Comparison of ENCODE assay signal across 17 cellular contexts in genomic region chr20:3842332-3842930, GRCh38. TPM values are rescaled to one million over a fixed set of nuclear protein-coding genes. Genes with fewer than 3 reads are reported as not detected.
DNase-seq lines count a peak whose midpoint lies in the region; ATAC-seq, FAIRE-seq and TF ChIP-seq lines count a peak whose summit lies in the region.
"Had no signal": no experiment of that assay in that cellular context is flagged by ENCODE, and none has a peak within 500 bp of the region (broad histone marks: within the 10 kb centered on the region; RNA-seq: fewer than 3 reads in every experiment).

No MANE protein-coding gene starts in this region.

- no peaks in the 10 kb centered on the region for H3K9me3 ChIP-seq in left ventricle myocardium inferior (replicated peaks)
- no peaks in the 10 kb centered on the region for H3K9me3 ChIP-seq in transverse colon
- H3K9me3 ChIP-seq: Caco-2, upper lobe of right lung had no signal

- CTCF ChIA-PET in RWPE1 (lab: Yijun Ruan, JAX) = interaction anchor here (0.6 kb wide), 1 partner anchor 40 kb away, joined by 3 read pairs; no protein-coding TSS in a partner anchor

- H3K27me3 ChIP-seq in left ventricle myocardium inferior (ENCODE audit: low read depth) (no peaks in the 10 kb centered on the region), transverse colon (no peaks in the 10 kb centered on the region), foreskin keratinocyte (no peaks in the 10 kb centered on the region)
- H3K27me3 ChIP-seq: upper lobe of right lung had no signal

- TF ChIP-seq POLR2A in transverse colon (IDR thresholded peaks at IDR 0.05) = no peak
- TF ChIP-seq POLR2A in H54 (IDR thresholded peaks at IDR 0.05; ENCODE audit: low read depth, low read length) = no peak

- in situ Hi-C loops in transverse colon (cut with MboI; ENCODE audit: low pct_ligation_motif_present in 1 of 4, low pct_unique_long_range_greater_than_20kb in 1 of 4, low sequenced_read_pairs in 3 of 4) = no loop called here

- H3K27ac ChIP-seq in left ventricle myocardium inferior (replicated peaks) = peak overlapping the region; percentile 54
- H3K27ac ChIP-seq in RWPE1 = peak overlapping the region; percentile 17; the same call in 1 of the 2 replicates
- H3K27ac ChIP-seq in transverse colon = peak overlapping the region; percentile 68 to 80 (median 76)
- no peak overlapping the region for H3K27ac ChIP-seq in foreskin keratinocyte
- H3K27ac ChIP-seq: upper lobe of right lung had no signal

- WGBS in transverse colon (ENCODE audit: low coverage in 1 of 2), 2 donors = 59 to 76% methylated on average over 3 to 7 of the region's 7 CpGs

- ATAC-seq in Right ventricle myocardium inferior = no peak
- peak; percentile 28 for ATAC-seq in left colon
- ATAC-seq in foreskin keratinocyte = no peak
- ATAC-seq: left cardiac atrium, upper lobe of right lung had no signal

- DNase-seq in left ventricle myocardium inferior (no peak), Right ventricle myocardium inferior (ENCODE audit: missing footprints) (no peak), RWPE1 (ENCODE audit: low spot score) (no peak), left colon (peak; percentile 39 to 56), transverse colon (peak; percentile 66), H54 (ENCODE audit: insufficient read length, low spot score) (no peak), foreskin keratinocyte (no peak), RKO (ENCODE audit: low spot score) (no peak)
- DNase-seq: activated CD4-positive, alpha-beta T cell treated with anti-CD3 and anti-CD28 coated beads, Interleukin-2, amount 10 ng/mL, durations not matched to agents 24 days and 14 days; Caco-2; left cardiac atrium; NCI-H1092; NCI-H2029 treated with DMSO at 0.1 percent for 48 hours; NCI-H446; Right ventricle myocardium superior; upper lobe of right lung had no signal

- TF ChIP-seq CTCF in left ventricle myocardium inferior (IDR thresholded peaks at IDR 0.05; ENCODE audit: borderline replicate concordance) = no peak
- TF ChIP-seq CTCF in RWPE1 (conservative IDR thresholded peaks at IDR 0.05; ENCODE audit: low read depth) = no peak
- TF ChIP-seq CTCF in transverse colon (IDR thresholded peaks at IDR 0.05) = no peak
- no peak for TF ChIP-seq CTCF in foreskin keratinocyte (conservative IDR thresholded peaks at IDR 0.05)

- H3K4me3 ChIP-seq in left ventricle myocardium inferior = no peak overlapping the region
- no peak overlapping the region for H3K4me3 ChIP-seq in transverse colon
- H3K4me3 ChIP-seq: upper lobe of right lung had no signal

- H3K36me3 ChIP-seq in left ventricle myocardium inferior (no peaks in the 10 kb centered on the region), transverse colon (no peaks in the 10 kb centered on the region)
- H3K36me3 ChIP-seq: upper lobe of right lung had no signal

- POLR2A ChIA-PET in RWPE1 (lab: Yijun Ruan, JAX; ENCODE audit: low non-redundant PET) = interaction anchor here (0.6 kb wide), 1 partner anchor 573 kb away, joined by 3 read pairs; no protein-coding TSS in a partner anchor

- H3K4me1 ChIP-seq in left ventricle myocardium inferior = peaks cover 31% of the 10 kb centered on the region
- H3K4me1 ChIP-seq in transverse colon = peaks cover 12 to 39% (median 27%) of the 10 kb centered on the region in 4 donors
- H3K4me1 ChIP-seq in foreskin keratinocyte = peaks cover 7% of the 10 kb centered on the region

- intact Hi-C loops in left ventricle myocardium inferior (cut with micrococcal nuclease) (no loop called here), Right ventricle myocardium inferior (cut with DNase I) (no loop called here), left colon (cut with DNase I, micrococcal nuclease) (no loop called here), transverse colon (cut with DNase I; ENCODE audit: low total_unique reads) (no loop called here)

- no peak for TF ChIP-seq EP300 in transverse colon (IDR thresholded peaks at IDR 0.05; ENCODE audit: low read depth)

- FAIRE-seq in H54 (lab: Jason Lieb, UNC) = no peak
- FAIRE-seq: GM18507 had no signal

RNA-seq across cellular contexts. Expression of gene MAVS, which starts 4.2 kb away (rescaled TPM):
- 44.9 TPM for total RNA-seq in left ventricle myocardium inferior
- 35.0 TPM for total RNA-seq in Right ventricle myocardium inferior
- 10 to 100 TPM; 72.1 to 74.0 TPM for total RNA-seq in left colon
- total RNA-seq in transverse colon = 100 to 1,000 TPM in 1 of 4 donors, 10 to 100 TPM in 3; 70.3 to 104 (median 81.8) TPM
- 20.4 and 22.0 TPM in 2 replicates for total RNA-seq in foreskin keratinocyte
- 8.0 and 8.4 TPM in 2 replicates for polyA plus RNA-seq in foreskin keratinocyte

RNA-seq across cellular contexts. Expression of gene AP5S1, which starts 22.1 kb away (rescaled TPM):
- 11.3 TPM for total RNA-seq in left ventricle myocardium inferior
- 9.8 TPM for total RNA-seq in Right ventricle myocardium inferior
- total RNA-seq in left colon = 10 to 100 TPM; 14.2 to 19.3 TPM
- 10 to 100 TPM in 3 of 4 donors, 1 to 10 TPM in 1; 9.1 to 38.5 (median 17.0) TPM for total RNA-seq in transverse colon
- total RNA-seq in foreskin keratinocyte = 11.9 and 12.5 TPM in 2 replicates
- polyA plus RNA-seq in foreskin keratinocyte = 10.2 and 10.8 TPM in 2 replicates

RNA-seq across cellular contexts. Expression of gene CDC25B, which starts 46.3 kb away (rescaled TPM):
- total RNA-seq in left ventricle myocardium inferior = 8.1 TPM
- 10.1 TPM for total RNA-seq in Right ventricle myocardium inferior
- 10 to 100 TPM; 19.5 to 33.5 TPM for total RNA-seq in left colon
- 10 to 100 TPM; 14.1 to 89.4 (median 39.5) TPM for total RNA-seq in transverse colon
- total RNA-seq in foreskin keratinocyte = 58.4 and 69.9 TPM in 2 replicates
- 47.5 and 64.1 TPM in 2 replicates for polyA plus RNA-seq in foreskin keratinocyte

RNA-seq across cellular contexts. Expression of gene PANK2, which starts 46.8 kb away (rescaled TPM):
- total RNA-seq in left ventricle myocardium inferior (16.4 TPM), Right ventricle myocardium inferior (16.6 TPM), left colon (10 to 100 TPM; 26.9 to 28.8 TPM), transverse colon (10 to 100 TPM; 22.9 to 48.7 (median 38.2) TPM), foreskin keratinocyte (33.4 and 35.4 TPM in 2 replicates)
- 26.3 and 27.8 TPM in 2 replicates for polyA plus RNA-seq in foreskin keratinocyte

RNA-seq across cellular contexts. Expression of gene CENPB, which starts 55.9 kb away (rescaled TPM):
- total RNA-seq in left ventricle myocardium inferior (70.7 TPM), Right ventricle myocardium inferior (68.2 TPM), left colon (10 to 100 TPM; 80.5 to 82.2 TPM), transverse colon (10 to 100 TPM; 66.6 to 83.1 (median 72.8) TPM), foreskin keratinocyte (79.5 and 79.9 TPM in 2 replicates)
- polyA plus RNA-seq in foreskin keratinocyte = 67.2 and 68.9 TPM in 2 replicates

Comparison
In these comparisons a context has a peak if more than half of its experiments do, and no peak if none do; other contexts are left out.
1. DNase-seq: peak in left colon (2 of 2) and transverse colon (single experiment); none in left ventricle myocardium inferior (single experiment), Right ventricle myocardium inferior (single experiment), RWPE1 (single experiment), H54 (single experiment), foreskin keratinocyte (0 of 2) and RKO (single experiment).